In the genomic region with DNA sequence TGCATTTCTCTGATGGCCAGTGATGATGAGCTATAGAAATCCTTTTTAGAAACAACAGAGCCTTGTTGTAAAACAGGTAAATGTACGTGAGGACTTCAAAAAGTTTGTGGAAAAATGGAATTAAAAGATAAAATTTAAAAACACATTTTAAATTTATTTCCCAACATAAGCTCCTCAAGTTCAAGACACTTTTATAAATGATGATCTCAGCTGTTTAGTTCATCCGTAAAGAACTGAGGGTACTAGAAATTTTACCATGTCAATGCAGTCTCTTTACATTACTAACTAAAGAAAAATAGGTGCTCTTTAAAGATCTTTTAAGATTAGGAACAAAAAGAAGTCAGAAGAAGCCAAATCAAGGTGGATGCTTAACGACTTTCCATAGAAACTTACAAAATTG, we compare ENCODE assay signal across 37 cellular contexts.
"Had no signal": no experiment of that assay in that cellular context is flagged by ENCODE, and none has a peak within 500 bp of the region (broad histone marks: within the 10 kb centered on the region; RNA-seq: fewer than 3 reads in every experiment).

No MANE protein-coding gene starts in this region.

- H3K27ac Mint-ChIP-seq: activated CD4-positive, alpha-beta memory T cell treated with anti-CD3 and anti-CD28 coated beads, Interleukin-2, amount 10 ng/mL, durations not matched to agents 7 days and 5 days; activated CD4-positive, alpha-beta T cell treated with anti-CD3 and anti-CD28 coated beads for 36 hours; activated CD4-positive, alpha-beta T cell treated with anti-CD3 and anti-CD28 coated beads, Interleukin-2, amount 10 ng/mL, durations not matched to agents 7 days and 5 days; activated CD8-positive, alpha-beta memory T cell treated with anti-CD3 and anti-CD28 coated beads, Interleukin-2, amount 10 ng/mL, durations not matched to agents 7 days and 5 days; activated CD8-positive, alpha-beta T cell treated with anti-CD3 and anti-CD28 coated beads, Interleukin-2, amount 10 ng/mL, durations not matched to agents 7 days and 5 days; activated naive CD4-positive, alpha-beta T cell treated with anti-CD3 and anti-CD28 coated beads, Interleukin-2, amount 10 ng/mL, durations not matched to agents 7 days and 5 days; activated naive CD4-positive, alpha-beta T cell treated with anti-CD3 and anti-CD28 coated beads, Interleukin-2, amount 50 U/mL, for 24 hours; activated naive CD8-positive, alpha-beta T cell; activated naive CD8-positive, alpha-beta T cell treated with anti-CD3 and anti-CD28 coated beads, Interleukin-2, amount 10 ng/mL, durations not matched to agents 7 days and 5 days; activated naive CD8-positive, alpha-beta T cell treated with anti-CD3 and anti-CD28 coated beads, Interleukin-2, amount 50 U/mL, for 24 hours; activated T-cell treated with anti-CD3 and anti-CD28 coated beads, Interleukin-2, amount 50 U/mL, for 24 hours; activated T-helper 2 cell treated with anti-CD3 and anti-CD28 coated beads, Interferon-gamma antibody, Interleukin-2, Interleukin-4, amounts not matched to agents 10 μg/mL and 5 μg/mL and 100 μg/mL, durations not matched to agents 14 hours and 24 hours and 36 hours; brain; T-helper 1 cell treated with Interleukin-12 subunit alpha and Interleukin-12 subunit beta and Interleukin-4 antibody, amounts not matched to agents 30 μg/mL and 1 μg/mL, for 36 hours; T-helper 2 cell treated with Interferon-gamma antibody and Interleukin-4, amounts not matched to agents 5 μg/mL and 100 μg/mL, for 36 hours had no signal

- H3K27ac ChIP-seq: ascending aorta, cardiac muscle cell, VCaP had no signal

- DNase-seq: activated CD4-positive, alpha-beta memory T cell treated with anti-CD3 and anti-CD28 coated beads, Interleukin-2, amount 10 ng/mL, durations not matched to agents 7 days and 5 days; activated CD4-positive, alpha-beta T cell treated with anti-CD3 and anti-CD28 coated beads for 1 hour; activated CD4-positive, alpha-beta T cell treated with anti-CD3 and anti-CD28 coated beads for 36 hours; activated CD4-positive, alpha-beta T cell treated with anti-CD3 and anti-CD28 coated beads for 48 hours; activated CD4-positive, alpha-beta T cell treated with anti-CD3 and anti-CD28 coated beads, Interleukin-2, amount 10 ng/mL, durations not matched to agents 7 days and 5 days; activated CD4-positive, alpha-beta T cell treated with anti-CD3 and anti-CD28 coated beads, Interleukin-2, amount 50 U/mL, for 48 hours; activated CD4-positive, CD25-positive, alpha-beta regulatory T cell; activated CD8-positive, alpha-beta memory T cell treated with anti-CD3 and anti-CD28 coated beads for 24 hours; activated CD8-positive, alpha-beta memory T cell treated with anti-CD3 and anti-CD28 coated beads, Interleukin-2, amount 10 ng/mL, durations not matched to agents 7 days and 5 days; activated CD8-positive, alpha-beta memory T cell treated with anti-CD3 and anti-CD28 coated beads, Interleukin-2, amount 50 U/mL, for 48 hours; activated CD8-positive, alpha-beta T cell treated with anti-CD3 and anti-CD28 coated beads, Interleukin-2, amount 10 ng/mL, durations not matched to agents 7 days and 5 days; activated effector memory CD4-positive, alpha-beta T cell treated with Interleukin-2 at 50 U/mL for 16 hours; activated gamma-delta T cell; activated naive CD4-positive, alpha-beta T cell treated with anti-CD3 and anti-CD28 coated beads, Interleukin-2, amount 10 ng/mL, durations not matched to agents 7 days and 5 days; activated naive CD4-positive, alpha-beta T cell treated with Interleukin-2 at 50 U/mL for 16 hours; activated naive CD8-positive, alpha-beta T cell treated with anti-CD3 and anti-CD28 coated beads, Interleukin-2, amount 10 ng/mL, durations not matched to agents 7 days and 5 days; activated naive CD8-positive, alpha-beta T cell treated with anti-CD3 and anti-CD28 coated beads, Interleukin-2, amount 50 U/mL, for 24 hours; activated T-cell treated with anti-CD3 and anti-CD28 coated beads, Interleukin-2, amount 50 U/mL, for 24 hours; activated T-cell treated with anti-CD3 and anti-CD28 coated beads, Interleukin-2, amount 50 U/mL, for 48 hours; amygdala; anterior cingulate cortex; caudate nucleus; T-helper 2 cell; T-helper 9 cell had no signal

- H3K4me3 Mint-ChIP-seq: activated CD4-positive, alpha-beta memory T cell treated with anti-CD3 and anti-CD28 coated beads, Interleukin-2, amount 10 ng/mL, durations not matched to agents 7 days and 5 days; activated CD4-positive, alpha-beta T cell treated with anti-CD3 and anti-CD28 coated beads for 36 hours; activated CD4-positive, alpha-beta T cell treated with anti-CD3 and anti-CD28 coated beads, Interleukin-2, amount 10 ng/mL, durations not matched to agents 7 days and 5 days; activated CD8-positive, alpha-beta memory T cell treated with anti-CD3 and anti-CD28 coated beads, Interleukin-2, amount 10 ng/mL, durations not matched to agents 7 days and 5 days; activated CD8-positive, alpha-beta T cell treated with anti-CD3 and anti-CD28 coated beads, Interleukin-2, amount 10 ng/mL, durations not matched to agents 7 days and 5 days; activated naive CD4-positive, alpha-beta T cell treated with anti-CD3 and anti-CD28 coated beads, Interleukin-2, amount 10 ng/mL, durations not matched to agents 7 days and 5 days; activated naive CD4-positive, alpha-beta T cell treated with anti-CD3 and anti-CD28 coated beads, Interleukin-2, amount 50 U/mL, for 24 hours; activated naive CD8-positive, alpha-beta T cell; activated naive CD8-positive, alpha-beta T cell treated with anti-CD3 and anti-CD28 coated beads, Interleukin-2, amount 10 ng/mL, durations not matched to agents 7 days and 5 days; activated naive CD8-positive, alpha-beta T cell treated with anti-CD3 and anti-CD28 coated beads, Interleukin-2, amount 50 U/mL, for 24 hours; activated T-cell treated with anti-CD3 and anti-CD28 coated beads, Interleukin-2, amount 50 U/mL, for 24 hours; brain; central memory CD8-positive, alpha-beta T cell; T-helper 1 cell treated with Interleukin-12 subunit alpha and Interleukin-12 subunit beta and Interleukin-4 antibody, amounts not matched to agents 30 μg/mL and 1 μg/mL, for 36 hours; T-helper 2 cell treated with Interferon-gamma antibody and Interleukin-4, amounts not matched to agents 5 μg/mL and 100 μg/mL, for 36 hours had no signal

- H3K4me1 ChIP-seq: ascending aorta had no signal

- ATAC-seq: activated CD4-positive, alpha-beta T cell treated with anti-CD3 and anti-CD28 coated beads for 36 hours; activated CD4-positive, CD25-positive, alpha-beta regulatory T cell treated with anti-CD3 and anti-CD28 coated beads, Interleukin-2, amount 50 U/mL, for 24 hours; activated CD8-positive, alpha-beta memory T cell treated with anti-CD3 and anti-CD28 coated beads, Interleukin-2, amount 10 ng/mL, durations not matched to agents 7 days and 5 days; activated CD8-positive, alpha-beta T cell treated with anti-CD3 and anti-CD28 coated beads, Interleukin-2, amount 10 ng/mL, durations not matched to agents 7 days and 5 days; activated naive CD8-positive, alpha-beta T cell treated with anti-CD3 and anti-CD28 coated beads, Interleukin-2, amount 50 U/mL, for 24 hours had no signal

- H3K27me3 Mint-ChIP-seq: activated CD4-positive, alpha-beta memory T cell treated with anti-CD3 and anti-CD28 coated beads, Interleukin-2, amount 10 ng/mL, durations not matched to agents 7 days and 5 days; activated CD4-positive, alpha-beta T cell treated with anti-CD3 and anti-CD28 coated beads for 36 hours; activated CD4-positive, alpha-beta T cell treated with anti-CD3 and anti-CD28 coated beads, Interleukin-2, amount 10 ng/mL, durations not matched to agents 7 days and 5 days; activated CD8-positive, alpha-beta memory T cell treated with anti-CD3 and anti-CD28 coated beads, Interleukin-2, amount 10 ng/mL, durations not matched to agents 7 days and 5 days; activated naive CD4-positive, alpha-beta T cell treated with anti-CD3 and anti-CD28 coated beads, Interleukin-2, amount 10 ng/mL, durations not matched to agents 7 days and 5 days; activated naive CD4-positive, alpha-beta T cell treated with anti-CD3 and anti-CD28 coated beads, Interleukin-2, amount 50 U/mL, for 24 hours; activated naive CD8-positive, alpha-beta T cell; activated naive CD8-positive, alpha-beta T cell treated with anti-CD3 and anti-CD28 coated beads, Interleukin-2, amount 10 ng/mL, durations not matched to agents 7 days and 5 days; activated naive CD8-positive, alpha-beta T cell treated with anti-CD3 and anti-CD28 coated beads, Interleukin-2, amount 50 U/mL, for 24 hours; activated T-cell treated with anti-CD3 and anti-CD28 coated beads, Interleukin-2, amount 50 U/mL, for 24 hours; brain; central memory CD8-positive, alpha-beta T cell had no signal

- H3K9me3 Mint-ChIP-seq: activated CD4-positive, alpha-beta memory T cell treated with anti-CD3 and anti-CD28 coated beads, Interleukin-2, amount 10 ng/mL, durations not matched to agents 7 days and 5 days; activated CD4-positive, alpha-beta T cell treated with anti-CD3 and anti-CD28 coated beads, Interleukin-2, amount 10 ng/mL, durations not matched to agents 7 days and 5 days; activated naive CD4-positive, alpha-beta T cell treated with anti-CD3 and anti-CD28 coated beads, Interleukin-2, amount 10 ng/mL, durations not matched to agents 7 days and 5 days; activated naive CD4-positive, alpha-beta T cell treated with anti-CD3 and anti-CD28 coated beads, Interleukin-2, amount 50 U/mL, for 24 hours; activated naive CD8-positive, alpha-beta T cell treated with anti-CD3 and anti-CD28 coated beads, Interleukin-2, amount 10 ng/mL, durations not matched to agents 7 days and 5 days; activated naive CD8-positive, alpha-beta T cell treated with anti-CD3 and anti-CD28 coated beads, Interleukin-2, amount 50 U/mL, for 24 hours; activated T-cell treated with anti-CD3 and anti-CD28 coated beads, Interleukin-2, amount 50 U/mL, for 24 hours; activated T-helper 2 cell treated with anti-CD3 and anti-CD28 coated beads, Interferon-gamma antibody, Interleukin-2, Interleukin-4, amounts not matched to agents 10 μg/mL and 5 μg/mL and 100 μg/mL, durations not matched to agents 14 hours and 24 hours and 36 hours; central memory CD8-positive, alpha-beta T cell had no signal

- H3K4me1 Mint-ChIP-seq: brain had no signal

- H3K4me3 ChIP-seq: ascending aorta, cardiac muscle cell had no signal

- H3K9me3 ChIP-seq: ascending aorta had no signal

- FAIRE-seq: bronchial epithelial cell, TTC549 had no signal
